ENCODE assay signal across 8 cellular contexts in the genomic region with DNA sequence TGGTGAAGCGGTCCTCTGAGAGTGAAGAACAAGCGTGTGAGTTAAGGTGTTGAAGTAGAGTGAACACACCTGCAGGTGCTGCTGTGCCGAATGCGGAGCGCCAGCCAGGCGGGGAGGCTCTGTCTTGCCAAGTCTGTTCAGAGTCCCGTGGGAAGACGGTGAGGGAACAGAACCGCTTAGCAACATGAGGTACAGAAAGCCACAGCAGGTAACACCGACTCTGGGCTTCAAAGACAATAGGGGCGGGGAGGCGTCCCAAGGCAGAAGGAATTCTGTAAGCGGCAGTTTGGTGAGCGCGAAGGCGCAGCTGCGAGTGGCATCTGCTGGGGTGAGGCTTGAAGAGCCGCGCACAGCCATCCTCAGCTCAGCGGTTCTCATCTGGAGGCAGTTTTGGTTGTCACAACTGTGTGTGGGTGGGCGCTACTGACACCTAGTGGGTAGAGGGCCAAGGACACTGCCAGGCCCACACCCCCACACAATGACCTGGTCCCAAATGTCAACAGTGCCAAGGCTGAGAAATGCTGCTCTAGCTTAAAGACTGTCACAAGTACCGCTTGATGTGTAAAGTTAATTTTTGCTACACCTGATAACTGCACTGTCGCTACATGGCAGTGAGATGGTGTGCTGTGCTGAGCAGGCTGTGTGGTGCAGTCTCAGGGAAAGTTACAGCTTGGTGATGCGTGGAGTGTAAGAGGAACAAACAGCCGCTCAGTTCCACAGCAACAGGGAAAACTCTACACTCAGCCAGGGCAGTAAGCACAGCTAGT.
DNase-seq lines count a peak whose midpoint lies in the region; ATAC-seq, FAIRE-seq and TF ChIP-seq lines count a peak whose summit lies in the region.

No MANE protein-coding gene starts in this region.

- H3K27me3 Mint-ChIP-seq in astrocyte (ENCODE audit: low read depth, unreplicated experiment) (no peaks in the 10 kb centered on the region), type B pancreatic cell (no peaks in the 10 kb centered on the region)

- no peaks in the 10 kb centered on the region for H3K9me3 ChIP-seq in astrocyte (ENCODE audit: insufficient read depth, low read depth, low read length)

- no peak overlapping the region for H3K27ac ChIP-seq in astrocyte (ENCODE audit: low read depth, low read length)

- H3K4me3 ChIP-seq in AG04449 (ENCODE audit: low read depth, low read length) (no peak overlapping the region), astrocyte (ENCODE audit: insufficient read depth, low read depth, low read length) (no peak overlapping the region)

- peak; percentile 37 for TF ChIP-seq CTCF in AG04449 (IDR thresholded peaks at IDR 0.05; ENCODE audit: insufficient read depth, low read length, missing control alignments)
- peak; percentile 27 for TF ChIP-seq CTCF in astrocyte (IDR thresholded peaks at IDR 0.05; ENCODE audit: insufficient read depth, low read depth, low read length)
- TF ChIP-seq CTCF in type B pancreatic cell (conservative IDR thresholded peaks at IDR 0.05) = peak; percentile 65

- POLR2A ChIA-PET in AG04449 (lab: Yijun Ruan, JAX) = no interaction called here

- FAIRE-seq in astrocyte (lab: Jason Lieb, UNC) = no peak

- H3K36me3 Mint-ChIP-seq in astrocyte (ENCODE audit: low read depth, unreplicated experiment) (peaks cover 31% of the 10 kb centered on the region), type B pancreatic cell (peaks cover 27% of the 10 kb centered on the region)

- no peaks in the 10 kb centered on the region for H3K9me3 Mint-ChIP-seq in astrocyte (ENCODE audit: unreplicated experiment)
- no peaks in the 10 kb centered on the region for H3K9me3 Mint-ChIP-seq in type B pancreatic cell

- ATAC-seq in HG02759 (IDR thresholded peaks at IDR 0.05; ENCODE audit: unreplicated experiment) = peak; percentile 64

- no peaks in the 10 kb centered on the region for H3K4me1 ChIP-seq in astrocyte (ENCODE audit: insufficient read depth, low read length)

- H3K79me2 ChIP-seq in astrocyte (ENCODE audit: insufficient read depth, low read length) = no peaks in the 10 kb centered on the region

- DNase-seq in AG04449 (ENCODE audit: low read depth, low spot score) = no peak
- DNase-seq in ELF-1 (ENCODE audit: low read depth, low spot score) = peak; percentile 80
- DNase-seq in NCI-H2171 (lab: John Stamatoyannopoulos, UW) = peak; percentile 75
- DNase-seq in astrocyte (ENCODE audit: low read depth) = no peak
- DNase-seq in islet precursor cell = peak; percentile 79
- DNase-seq in type B pancreatic cell (ENCODE audit: extremely low spot score, unreplicated experiment) = no peak
- no peak for DNase-seq in GF-D8 (lab: John Stamatoyannopoulos, UW)

- no peaks in the 10 kb centered on the region for H4K20me1 ChIP-seq in astrocyte (ENCODE audit: insufficient read depth, low read length)

- H3K4me2 ChIP-seq in astrocyte (ENCODE audit: low read length) = no peak overlapping the region

- H3K4me1 Mint-ChIP-seq in astrocyte (ENCODE audit: low read depth, unreplicated experiment) = no peaks in the 10 kb centered on the region
- H3K4me1 Mint-ChIP-seq in type B pancreatic cell (ENCODE audit: unreplicated experiment) = no peaks in the 10 kb centered on the region

- no peaks in the 10 kb centered on the region for H3K27me3 ChIP-seq in astrocyte (ENCODE audit: insufficient read depth, low read length)

- H3K4me3 Mint-ChIP-seq in astrocyte (ENCODE audit: unreplicated experiment) (no peak overlapping the region), type B pancreatic cell (no peak overlapping the region)

- CTCF ChIA-PET in AG04449 (lab: Yijun Ruan, JAX) = no interaction called here

- no peak overlapping the region for H3K9ac ChIP-seq in astrocyte (ENCODE audit: low read length)

- H3K27ac Mint-ChIP-seq in astrocyte (ENCODE audit: unreplicated experiment) = no peak overlapping the region
- no peak overlapping the region for H3K27ac Mint-ChIP-seq in type B pancreatic cell

- no peak overlapping the region for H2AFZ ChIP-seq in astrocyte (ENCODE audit: low read depth, low read length)

- H3K36me3 ChIP-seq in astrocyte (ENCODE audit: insufficient read depth, low read length) = no peaks in the 10 kb centered on the region

Comparison
In these comparisons a context has a peak if more than half of its experiments do, and no peak if none do; other contexts are left out.
1. DNase-seq: peak in ELF-1 (single experiment), NCI-H2171 (single experiment) and islet precursor cell (single experiment); none in AG04449 (single experiment), astrocyte (single experiment), type B pancreatic cell (single experiment) and GF-D8 (single experiment).
2. Peak in every context shown above with its lines, with median percentiles within 50 percentile points of each other: CTCF ChIP-seq.